In the genomic region with DNA sequence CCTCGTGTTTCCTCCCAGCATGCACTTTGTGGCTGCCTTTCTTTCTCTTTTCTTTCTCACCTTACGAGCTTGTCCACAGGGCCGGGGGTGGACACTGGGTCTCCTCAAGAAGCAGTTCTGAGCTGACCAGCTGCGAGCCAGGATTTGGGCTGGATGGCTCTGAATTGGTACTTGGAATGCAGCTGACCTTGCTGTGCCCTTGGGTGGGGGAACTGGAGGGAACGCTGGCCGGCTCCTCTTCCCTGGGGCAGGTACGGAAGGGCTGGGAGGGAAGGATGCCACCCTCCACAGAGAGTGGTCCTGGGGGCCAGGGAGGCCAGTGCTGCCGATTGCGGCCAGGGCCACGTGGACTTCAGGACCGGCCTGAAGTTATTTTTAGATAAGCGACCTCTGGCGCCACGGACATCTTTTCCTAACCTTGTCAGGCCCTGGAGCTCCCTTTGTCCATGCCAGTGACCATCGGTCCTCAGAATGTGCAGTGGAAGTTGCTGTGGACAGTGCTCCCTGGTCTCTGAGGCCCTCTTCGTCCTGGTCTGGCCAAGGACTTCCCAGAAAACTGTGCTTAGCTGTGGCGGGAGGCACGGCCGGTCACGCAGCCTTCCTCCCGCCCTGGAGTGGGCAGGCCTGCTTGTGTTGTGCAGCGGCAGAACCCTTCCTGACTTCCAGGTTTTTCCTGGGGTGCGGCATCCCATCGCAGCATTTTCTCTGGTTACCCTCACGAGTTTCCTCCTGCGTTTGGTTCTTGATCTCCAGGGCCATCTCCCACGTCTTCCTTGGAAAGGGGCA, we compare ENCODE assay signal across 26 cellular contexts. TPM values are rescaled to one million over a fixed set of nuclear protein-coding genes. Genes with fewer than 3 reads are reported as not detected.
DNase-seq lines count a peak whose midpoint lies in the region; ATAC-seq and TF ChIP-seq lines count a peak whose summit lies in the region.
"Had no signal": no experiment of that assay in that cellular context is flagged by ENCODE, and none has a peak within 500 bp of the region (broad histone marks: within the 10 kb centered on the region; RNA-seq: fewer than 3 reads in every experiment).

No MANE protein-coding gene starts in this region.

- H3K4me3 Mint-ChIP-seq in chondrocyte (ENCODE audit: unreplicated experiment) (no peak overlapping the region), progenitor cell of endocrine pancreas (ENCODE audit: low read depth) (no peak overlapping the region)
- H3K4me3 Mint-ChIP-seq: activated CD8-positive, alpha-beta T cell treated with anti-CD3 and anti-CD28 coated beads for 36 hours; activated T-cell treated with anti-CD3 and anti-CD28 coated beads, Interleukin-2, amount 50 U/mL, for 24 hours; effector memory CD8-positive, alpha-beta T cell had no signal

- no peaks in the 10 kb centered on the region for H3K9me3 Mint-ChIP-seq in chondrocyte (ENCODE audit: low read depth)
- H3K9me3 Mint-ChIP-seq in progenitor cell of endocrine pancreas (ENCODE audit: low read depth): no peaks in the 10 kb centered on the region
- H3K9me3 Mint-ChIP-seq: activated CD8-positive, alpha-beta T cell treated with anti-CD3 and anti-CD28 coated beads for 36 hours; activated T-cell treated with anti-CD3 and anti-CD28 coated beads, Interleukin-2, amount 50 U/mL, for 24 hours; effector memory CD8-positive, alpha-beta T cell had no signal

- peak overlapping the region; percentile 90 for H2BK12ac ChIP-seq in neuronal stem cell (ENCODE audit: low read length)

- H3K23ac ChIP-seq in neuronal stem cell (ENCODE audit: low read depth, low read length, poor library complexity): peak overlapping the region; percentile 91

- peaks cover 9% of the 10 kb centered on the region for H3K4me1 Mint-ChIP-seq in chondrocyte (ENCODE audit: low read depth)
- peaks cover 11% of the 10 kb centered on the region for H3K4me1 Mint-ChIP-seq in progenitor cell of endocrine pancreas (ENCODE audit: low read depth)

- H2AFZ ChIP-seq in neuronal stem cell (ENCODE audit: low read length): no peak overlapping the region
- H2AFZ ChIP-seq: PC-9 had no signal

- H2BK120ac ChIP-seq in neuronal stem cell (ENCODE audit: low read depth, low read length): no peak overlapping the region

- no CpG with 5 or more reads among the region's 27 CpGs for WGBS in neuronal stem cell (ENCODE audit: extremely low coverage in 2 of 2, insufficient read length in 2 of 2, insufficient replicate concordance in 1 of 2), 2 donors

- H4K91ac ChIP-seq in neuronal stem cell (ENCODE audit: low read depth, low read length, poor library complexity): no peak overlapping the region

- no peak overlapping the region for H2BK5ac ChIP-seq in neuronal stem cell (ENCODE audit: low read length)

- peaks cover 3% of the 10 kb centered on the region for H3K79me1 ChIP-seq in neuronal stem cell (ENCODE audit: low read depth, low read length)

- H3K27ac Mint-ChIP-seq in chondrocyte (ENCODE audit: unreplicated experiment) (no peak overlapping the region), progenitor cell of endocrine pancreas (no peak overlapping the region)
- H3K27ac Mint-ChIP-seq: activated CD8-positive, alpha-beta T cell treated with anti-CD3 and anti-CD28 coated beads for 36 hours; activated T-cell treated with anti-CD3 and anti-CD28 coated beads, Interleukin-2, amount 50 U/mL, for 24 hours; effector memory CD8-positive, alpha-beta T cell had no signal

- H3K4me1 ChIP-seq in BLaER1 (peaks cover 61% of the 10 kb centered on the region), neuronal stem cell (ENCODE audit: control insufficient read depth in 2 of 2, insufficient read depth in 1 of 2, low read depth in 1 of 2, low read length in 2 of 2) (peaks cover 0 to 3% of the 10 kb centered on the region in 2 donors)
- H3K4me1 ChIP-seq: SJSA1 had no signal

- H3K9ac ChIP-seq in BLaER1 (peak overlapping the region; percentile 27; the same call in 1 of the 2 replicates), neuronal stem cell (ENCODE audit: low read depth, low read length, poor library complexity) (peak overlapping the region; percentile 37)
- H3K9ac ChIP-seq: KMS-11 had no signal

- peaks cover 44% of the 10 kb centered on the region for H3K36me3 ChIP-seq in BLaER1
- H3K36me3 ChIP-seq in neuronal stem cell (replicated peaks in 1 of 2; ENCODE audit: control insufficient read depth in 2 of 2, insufficient read depth in 2 of 2, low read length in 2 of 2): peaks cover 15 to 60% of the 10 kb centered on the region in 2 donors

- no peak for TF ChIP-seq CTCF in GM13977 (IDR thresholded peaks at IDR 0.05; ENCODE audit: extremely low read depth, insufficient read depth, missing control alignments)
- no peak for TF ChIP-seq CTCF in chondrocyte (IDR thresholded peaks at IDR 0.05)
- no peak for TF ChIP-seq CTCF in progenitor cell of endocrine pancreas (IDR thresholded peaks at IDR 0.05; ENCODE audit: unreplicated experiment)

- H3K4ac ChIP-seq in neuronal stem cell (ENCODE audit: low read length): no peak overlapping the region

- DNase-seq in GM13977 (ENCODE audit: low spot score): peak; percentile 9
- peak; percentile 42 for DNase-seq in chondrocyte (ENCODE audit: low spot score)
- DNase-seq in neuronal stem cell (ENCODE audit: low spot score): no peak
- no peak for DNase-seq in progenitor cell of endocrine pancreas (ENCODE audit: low spot score, unreplicated experiment)
- DNase-seq in stimulated activated CD4-positive, alpha-beta T cell treated with anti-CD3 and anti-CD28 coated beads, Interleukin-4, amount 100 ng/mL, for 4 hours: no peak
- no peak for DNase-seq in dedifferentiated amniotic fluid mesenchymal stem cell (ENCODE audit: extremely low spot score)
- DNase-seq: activated CD8-positive, alpha-beta T cell treated with anti-CD3 and anti-CD28 coated beads for 36 hours; activated naive CD4-positive, alpha-beta T cell treated with Interleukin-2 at 50 U/mL for 16 hours; activated T-cell treated with anti-CD3 and anti-CD28 coated beads, Interleukin-2, amount 50 U/mL, for 24 hours; effector memory CD8-positive, alpha-beta T cell; foreskin melanocyte; hippocampal formation; NCI-H510A treated with DMSO at 0.1 percent for 48 hours; PC-9; stimulated activated CD4-positive, alpha-beta T cell treated with anti-CD3 and anti-CD28 coated beads, Interleukin-4, amount 100 ng/mL, for 24 hours; stimulated activated naive CD8-positive, alpha-beta T cell treated with anti-CD3 and anti-CD28 coated beads, Interleukin-15, Interleukin-2, amounts not matched to agents 100 U/mL and 50 U/mL, for 24 hours; T-helper 1 cell had no signal

- no peaks in the 10 kb centered on the region for H3K27me3 Mint-ChIP-seq in chondrocyte (ENCODE audit: low read depth)
- no peaks in the 10 kb centered on the region for H3K27me3 Mint-ChIP-seq in progenitor cell of endocrine pancreas
- H3K27me3 Mint-ChIP-seq: activated CD8-positive, alpha-beta T cell treated with anti-CD3 and anti-CD28 coated beads for 36 hours; activated T-cell treated with anti-CD3 and anti-CD28 coated beads, Interleukin-2, amount 50 U/mL, for 24 hours; effector memory CD8-positive, alpha-beta T cell had no signal

- peak overlapping the region; percentile 28 for H2AK5ac ChIP-seq in neuronal stem cell (ENCODE audit: low read depth, low read length)

- no peaks in the 10 kb centered on the region for H3K9me3 ChIP-seq in BLaER1
- no peaks in the 10 kb centered on the region for H3K9me3 ChIP-seq in neuronal stem cell (replicated peaks in 1 of 2; ENCODE audit: control insufficient read depth in 2 of 2, insufficient read depth in 1 of 2, low read depth in 1 of 2, low read length in 2 of 2)
- H3K9me3 ChIP-seq: adrenal gland, SJSA1, tibial nerve had no signal

- in situ Hi-C loops in GM13977 (cut with MboI; ENCODE audit: low pct_unique_long_range_greater_than_20kb, low sequenced_read_pairs, unreplicated experiment): no loop called here

- H3K18ac ChIP-seq in neuronal stem cell (ENCODE audit: low read length): peak overlapping the region; percentile 58

- H3K27me3 ChIP-seq in BLaER1: no peaks in the 10 kb centered on the region
- no peaks in the 10 kb centered on the region for H3K27me3 ChIP-seq in neuronal stem cell (ENCODE audit: control insufficient read depth in 3 of 3, insufficient read depth in 3 of 3, low read depth in 1 of 3, low read length in 3 of 3)
- H3K27me3 ChIP-seq: adrenal gland, brain microvascular endothelial cell, SJSA1, tibial nerve had no signal

- H3K4me2 ChIP-seq in BLaER1 (peak overlapping the region; percentile 87), neuronal stem cell (ENCODE audit: insufficient read depth, low read length, poor library complexity, severe bottlenecking) (no peak overlapping the region)
- H3K4me2 ChIP-seq: KMS-11, PC-9 had no signal

- ATAC-seq in GM21825 (IDR thresholded peaks at IDR 0.05; ENCODE audit: unreplicated experiment): no peak
- ATAC-seq: activated CD4-positive, CD25-positive, alpha-beta regulatory T cell treated with anti-CD3 and anti-CD28 coated beads, Interleukin-2, amount 50 U/mL, for 24 hours; activated CD8-positive, alpha-beta T cell treated with anti-CD3 and anti-CD28 coated beads for 36 hours; effector memory CD8-positive, alpha-beta T cell; esophagus mucosa; stimulated activated naive CD8-positive, alpha-beta T cell treated with anti-CD3 and anti-CD28 coated beads, Interleukin-15, Interleukin-2, amounts not matched to agents 100 U/mL and 50 U/mL, for 24 hours had no signal

- H3K36me3 Mint-ChIP-seq in chondrocyte (ENCODE audit: low read depth) (peaks cover 5% of the 10 kb centered on the region), progenitor cell of endocrine pancreas (ENCODE audit: insufficient read depth) (peaks cover 4% of the 10 kb centered on the region)

- H3K14ac ChIP-seq in neuronal stem cell (ENCODE audit: low read length): no peak overlapping the region

- H2BK15ac ChIP-seq in neuronal stem cell (ENCODE audit: low read length): no peak overlapping the region

- no peak overlapping the region for H4K8ac ChIP-seq in neuronal stem cell (ENCODE audit: low read depth, low read length)

- peaks cover 93% of the 10 kb centered on the region for H4K20me1 ChIP-seq in BLaER1

- H3K4me3 ChIP-seq in BLaER1 (no peak overlapping the region), neuronal stem cell (ENCODE audit: low read length in 2 of 2) (peak overlapping the region in 1 of 2 donors; percentile 65)
- H3K4me3 ChIP-seq: adrenal gland, PC-9, SJSA1, tibial nerve had no signal

- H3K27ac ChIP-seq in BLaER1: peak overlapping the region; percentile 43; the same call in 1 of the 2 replicates
- no peak overlapping the region for H3K27ac ChIP-seq in neuronal stem cell (replicated peaks; ENCODE audit: low read length)
- H3K27ac ChIP-seq: brain microvascular endothelial cell, KMS-11, PC-9, SJSA1, tibial nerve had no signal

RNA-seq across cellular contexts. Expression of a gene that starts 13.5 kb away (rescaled TPM):
- total RNA-seq in chondrocyte (9.3 to 17.3 TPM (median 13.4 TPM) in 3 replicates), progenitor cell of endocrine pancreas (0.69 and 1.3 TPM in 2 replicates)
- polyA plus RNA-seq in neuronal stem cell (2013, experiment 1 of 2): 0.26 TPM
- polyA plus RNA-seq in neuronal stem cell (2013, experiment 2 of 2): 0.28 TPM

RNA-seq across cellular contexts. Expression of a gene that starts 36.5 kb away (rescaled TPM):
- total RNA-seq in chondrocyte: 71.9 to 89.8 TPM (median 74.0 TPM) in 3 replicates
- 55.8 TPM for polyA plus RNA-seq in neuronal stem cell (2013, experiment 1 of 2)
- polyA plus RNA-seq in neuronal stem cell (2013, experiment 2 of 2): 53.8 TPM
- 79.2 and 87.2 TPM in 2 replicates for total RNA-seq in progenitor cell of endocrine pancreas

Comparison
In these comparisons a context has a peak if more than half of its experiments do, and no peak if none do; other contexts are left out.
1. DNase-seq: peak in GM13977 (single experiment) and chondrocyte (single experiment); none in neuronal stem cell (single experiment), progenitor cell of endocrine pancreas (single experiment), stimulated activated CD4-positive, alpha-beta T cell treated with anti-CD3 and anti-CD28 coated beads, Interleukin-4, amount 100 ng/mL, for 4 hours (0 of 2) and dedifferentiated amniotic fluid mesenchymal stem cell (single experiment).